ENCODE assay signal across 8 cellular contexts in the genomic region with DNA sequence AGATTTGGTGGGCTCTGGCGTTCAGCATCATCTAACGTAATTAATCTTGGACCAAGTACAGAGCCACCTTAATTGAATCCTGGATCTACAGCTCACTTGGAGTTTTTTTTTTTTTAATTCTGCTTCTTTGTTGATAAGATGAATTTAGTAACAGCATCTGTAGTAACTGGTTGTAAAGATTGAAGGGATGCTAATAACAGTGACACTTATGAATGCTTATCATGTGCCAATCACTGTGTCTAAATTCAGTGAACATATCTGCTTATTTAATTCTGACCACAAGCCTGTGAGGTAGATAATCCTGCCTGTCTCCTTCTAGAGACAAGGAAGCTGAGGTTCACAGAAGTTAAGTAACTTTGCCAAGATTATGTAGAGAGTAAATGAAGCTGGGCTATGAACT.
"Had no signal": no experiment of that assay in that cellular context is flagged by ENCODE, and none has a peak within 500 bp of the region (broad histone marks: within the 10 kb centered on the region; RNA-seq: fewer than 3 reads in every experiment).

No MANE protein-coding gene starts in this region.

- ATAC-seq: HCT116 had no signal

- H3K4me3 Mint-ChIP-seq: HFFc6 had no signal

- H3K9me3 ChIP-seq: HAP-1 had no signal

- H3K9me3 Mint-ChIP-seq: IgD-negative memory B cell had no signal

- H3K4me3 ChIP-seq: GM23248, HAP-1 had no signal

- H3K36me3 Mint-ChIP-seq: IgD-negative memory B cell had no signal

- H3K4me1 Mint-ChIP-seq: IgD-negative memory B cell had no signal

- H3K27me3 Mint-ChIP-seq: IgD-negative memory B cell had no signal

- H3K27ac Mint-ChIP-seq: HFFc6, IgD-negative memory B cell had no signal

- DNase-seq: GM23248, GOT3, H7, HFFc6 had no signal

- H3K36me3 ChIP-seq: HAP-1 had no signal

- H3K27ac ChIP-seq: GM23248, HL-60 had no signal
